8 cellular contexts compared by ENCODE assay signal in genomic region chr1:200409203-200409760, GRCh38. TPM values are rescaled to one million over a fixed set of nuclear protein-coding genes. Genes with fewer than 3 reads are reported as not detected.
DNase-seq lines count a peak whose midpoint lies in the region; ATAC-seq and TF ChIP-seq lines count a peak whose summit lies in the region.

No MANE protein-coding gene starts in this region.

- H3K9ac ChIP-seq in parathyroid adenoma, result no peak overlapping the region

- TF ChIP-seq CTCF in gastroesophageal sphincter (IDR thresholded peaks at IDR 0.05) (peak in 1 of 4 experiments; percentile 7), parathyroid adenoma (IDR thresholded peaks at IDR 0.05) (no peak)

- H3K4me1 Mint-ChIP-seq in CD4-positive, alpha-beta memory T cell, result peaks cover 39 to 60% (median 51%) of the 10 kb centered on the region in 4 donors

- no peaks in the 10 kb centered on the region for H3K9me3 ChIP-seq in CD4-positive, alpha-beta memory T cell (ENCODE audit: control insufficient read depth in 1 of 2, low read length in 2 of 2)
- H3K9me3 ChIP-seq in gastroesophageal sphincter, result no peaks in the 10 kb centered on the region
- H3K9me3 ChIP-seq in parathyroid adenoma (ENCODE audit: control insufficient read depth, low read length), result no peaks in the 10 kb centered on the region

- peak overlapping the region; percentile 94 for H2AFZ ChIP-seq in parathyroid adenoma

- no peaks in the 10 kb centered on the region for H3K36me3 ChIP-seq in CD4-positive, alpha-beta memory T cell (ENCODE audit: insufficient read depth, low read length)
- peaks cover 0 to 4% of the 10 kb centered on the region in 2 donors for H3K36me3 ChIP-seq in gastroesophageal sphincter
- no peaks in the 10 kb centered on the region for H3K36me3 ChIP-seq in parathyroid adenoma (ENCODE audit: control insufficient read depth, insufficient read depth, low read length)
- no peaks in the 10 kb centered on the region for H3K36me3 ChIP-seq in urinary bladder (ENCODE audit: insufficient read depth)

- H3K4me2 ChIP-seq in parathyroid adenoma (ENCODE audit: low read length), result peak overlapping the region; percentile 93

- peak overlapping the region; percentile 98 to 99 (median 99) for H3K4me3 Mint-ChIP-seq in CD4-positive, alpha-beta memory T cell

- CTCF ChIA-PET in CD4-positive, alpha-beta memory T cell (lab: Charles Lee; ENCODE audit: partially characterized antibody), result no interaction called here

- ATAC-seq in GM21367 (IDR thresholded peaks at IDR 0.05; ENCODE audit: unreplicated experiment) (peak; percentile 24), gastroesophageal sphincter (peak; percentile 33)

- no peaks in the 10 kb centered on the region for H3K27me3 Mint-ChIP-seq in CD4-positive, alpha-beta memory T cell

- no peaks in the 10 kb centered on the region for H3K27me3 ChIP-seq in CD4-positive, alpha-beta memory T cell (ENCODE audit: insufficient read depth, low read length)
- H3K27me3 ChIP-seq in gastroesophageal sphincter, result no peaks in the 10 kb centered on the region
- H3K27me3 ChIP-seq in parathyroid adenoma (ENCODE audit: control insufficient read depth, insufficient read depth, low read length), result no peaks in the 10 kb centered on the region

- peak overlapping the region; percentile 88 for H3K27ac ChIP-seq in CD4-positive, alpha-beta memory T cell (ENCODE audit: low read depth, low read length)
- H3K27ac ChIP-seq in gastroesophageal sphincter, result peak overlapping the region; percentile 60 to 91 (median 86)
- peak overlapping the region; percentile 59 for H3K27ac ChIP-seq in parathyroid adenoma
- H3K27ac ChIP-seq in urinary bladder (ENCODE audit: low read depth), result peak overlapping the region; percentile 67

- H3K4me1 ChIP-seq in CD4-positive, alpha-beta memory T cell (ENCODE audit: insufficient read depth, low read length), result peaks cover 42% of the 10 kb centered on the region
- H3K4me1 ChIP-seq in gastroesophageal sphincter, result peaks cover 23 to 51% (median 24%) of the 10 kb centered on the region in 3 donors
- H3K4me1 ChIP-seq in parathyroid adenoma, result no peaks in the 10 kb centered on the region
- no peaks in the 10 kb centered on the region for H3K4me1 ChIP-seq in urinary bladder (ENCODE audit: insufficient read depth)

- WGBS in gastroesophageal sphincter (ENCODE audit: low coverage in 1 of 2), 2 donors, result no CpG with 5 or more reads among the region's 41 CpGs
- 2% methylated on average over 41 of the region's 41 CpGs for WGBS in urinary bladder

- POLR2A ChIA-PET in CD4-positive, alpha-beta memory T cell (lab: Charles Lee; ENCODE audit: partially characterized antibody), result no interaction called here

- no peak for TF ChIP-seq EP300 in gastroesophageal sphincter (IDR thresholded peaks at IDR 0.05)

- H3K79me2 ChIP-seq in parathyroid adenoma, result peaks cover 4% of the 10 kb centered on the region

- no peak for TF ChIP-seq POLR2A in gastroesophageal sphincter (IDR thresholded peaks at IDR 0.05)

- peaks cover 26 to 38% of the 10 kb centered on the region in 2 donors for H3K36me3 Mint-ChIP-seq in CD4-positive, alpha-beta memory T cell

- no peaks in the 10 kb centered on the region for H3K9me3 Mint-ChIP-seq in CD4-positive, alpha-beta memory T cell

- peak overlapping the region; percentile 93 to 98 (median 96) for H3K27ac Mint-ChIP-seq in CD4-positive, alpha-beta memory T cell

- peak in 2 of 5 donors; percentile 19 to 64 for DNase-seq in CD4-positive, alpha-beta memory T cell
- DNase-seq in Jurkat, Clone E6-1 (ENCODE audit: low read depth, low spot score), result no peak
- DNase-seq in activated T-helper 1 cell treated with Interleukin-2 at 50 U/mL for 16 hours (ENCODE audit: low read depth) (peak; percentile 13), NCI-H510A (lab: John Stamatoyannopoulos, UW) (no peak)

- intact Hi-C loops in CD4-positive, alpha-beta memory T cell (cut with micrococcal nuclease), result loop anchor here (5.0 kb wide), 1 partner anchor 272 kb away; no protein-coding TSS in a partner anchor

- peak overlapping the region; percentile 59 to 87 for H3K4me3 ChIP-seq in CD4-positive, alpha-beta memory T cell (ENCODE audit: low read length in 2 of 2)
- peak overlapping the region; percentile 74 for H3K4me3 ChIP-seq in Jurkat, Clone E6-1 (ENCODE audit: low read length)
- H3K4me3 ChIP-seq in gastroesophageal sphincter (peak overlapping the region; percentile 58 to 80), parathyroid adenoma (ENCODE audit: low read depth, low read length) (peak overlapping the region; percentile 98), urinary bladder (ENCODE audit: low read depth, low read length) (peak overlapping the region; percentile 95)

RNA-seq across cellular contexts. Expression of gene ZNF281, which starts 0.6 kb away (rescaled TPM):
- total RNA-seq in CD4-positive, alpha-beta memory T cell, result 10 to 100 TPM; 23.1 to 24.1 TPM
- polyA plus RNA-seq in CD4-positive, alpha-beta memory T cell, result 10 to 100 TPM; 26.0 to 39.5 TPM
- 16.7 TPM for polyA plus RNA-seq in Jurkat, Clone E6-1 (2012; ENCODE audit: insufficient read depth, insufficient read length)
- total RNA-seq in gastroesophageal sphincter (10 to 100 TPM; 12.1 to 13.4 (median 13.2) TPM), urinary bladder (28.0 TPM)
- polyA plus RNA-seq in urinary bladder, result 6.4 TPM
